18 cellular contexts compared by ENCODE assay signal in the genomic region with DNA sequence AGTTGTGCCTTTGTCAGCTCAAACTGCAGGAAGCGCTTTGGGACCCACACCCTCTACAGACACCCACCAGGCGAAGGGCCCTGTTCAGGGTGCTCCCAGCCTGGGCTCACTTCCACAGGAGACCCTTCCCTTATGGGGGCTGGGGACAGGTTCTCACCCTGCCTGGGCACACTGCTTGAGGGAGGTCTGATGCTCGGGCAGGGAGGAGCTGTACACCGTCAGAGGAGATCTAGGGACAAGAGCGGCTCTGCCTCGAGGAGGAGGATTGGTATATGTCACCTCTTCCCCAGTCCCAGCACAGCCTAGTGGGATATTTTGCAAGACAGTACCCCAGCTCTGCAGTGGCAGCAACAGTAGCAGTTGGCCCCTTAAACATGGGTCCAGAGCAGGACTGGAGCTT. TPM values are rescaled to one million over a fixed set of nuclear protein-coding genes. Genes with fewer than 3 reads are reported as not detected.
DNase-seq lines count a peak whose midpoint lies in the region; ATAC-seq and TF ChIP-seq lines count a peak whose summit lies in the region.
"Had no signal": no experiment of that assay in that cellular context is flagged by ENCODE, and none has a peak within 500 bp of the region (broad histone marks: within the 10 kb centered on the region; RNA-seq: fewer than 3 reads in every experiment).

No MANE protein-coding gene starts in this region.

- DNase-seq in T-helper 1 cell = no peak
- DNase-seq in HCT116 (ENCODE audit: low read depth, low spot score) = no peak
- no peak for DNase-seq in naive thymus-derived CD4-positive, alpha-beta T cell
- DNase-seq in upper lobe of right lung = no peak
- no peak for DNase-seq in NCI-H774 (lab: John Stamatoyannopoulos, UW)
- DNase-seq: CD8-positive, alpha-beta T cell; COR-L47; DMS153; GF-D8; H7 had no signal

- H3K79me2 ChIP-seq in HCT116 (ENCODE audit: insufficient read depth, low read length) = no peaks in the 10 kb centered on the region

- peak overlapping the region; percentile 28; the same call in 1 of the 2 replicates for H3K4me2 ChIP-seq in HCT116 (ENCODE audit: low read length)

- H3K36me3 ChIP-seq in HCT116 (ENCODE audit: control insufficient read depth in 1 of 2, insufficient read depth in 2 of 2, low read length in 2 of 2) (no peaks in the 10 kb centered on the region), upper lobe of right lung (no peaks in the 10 kb centered on the region)
- no peaks in the 10 kb centered on the region for H3K36me3 ChIP-seq in naive thymus-derived CD4-positive, alpha-beta T cell (ENCODE audit: control insufficient read depth in 2 of 3, insufficient read depth in 3 of 3, low read length in 3 of 3)

- ATAC-seq in HCT116 (0 out of 2 replicates have a peak, but pooled peaks have one; percentile 34), upper lobe of right lung (peak; percentile 18), GM21360 (IDR thresholded peaks at IDR 0.05; ENCODE audit: unreplicated experiment) (no peak)
- ATAC-seq in naive thymus-derived CD4-positive, alpha-beta T cell = peak; percentile 26
- ATAC-seq: CD8-positive, alpha-beta T cell had no signal

- CTCF ChIA-PET in HCT116 (lab: Charles Lee) = interaction anchor here (1.4 kb wide), 1 partner anchor 19 kb away, joined by 4 read pairs; no protein-coding TSS in a partner anchor
- CTCF ChIA-PET in naive thymus-derived CD4-positive, alpha-beta T cell (lab: Charles Lee) = interaction anchor here (1.9 kb wide), 1 partner anchor 19 kb away, joined by 6 read pairs; no protein-coding TSS in a partner anchor

- H3K27ac ChIP-seq in HCT116 (ENCODE audit: low read depth, low read length) (no peak overlapping the region), upper lobe of right lung (no peak overlapping the region)
- H3K27ac ChIP-seq in naive thymus-derived CD4-positive, alpha-beta T cell (ENCODE audit: low read depth, low read length) = no peak overlapping the region
- H3K27ac ChIP-seq: 22Rv1 had no signal

- H3K9me3 Mint-ChIP-seq in T-helper 1 cell treated with Interleukin-12 subunit alpha and Interleukin-12 subunit beta and Interleukin-4 antibody, amounts not matched to agents 30 μg/mL and 1 μg/mL, for 36 hours = peaks cover 19% of the 10 kb centered on the region
- peaks cover 6 to 25% (median 13%) of the 10 kb centered on the region in 11 donors for H3K9me3 Mint-ChIP-seq in naive thymus-derived CD4-positive, alpha-beta T cell

- H3K27me3 ChIP-seq in HCT116 (ENCODE audit: insufficient read depth, low read length) (no peaks in the 10 kb centered on the region), upper lobe of right lung (peaks cover 5% of the 10 kb centered on the region)
- no peaks in the 10 kb centered on the region for H3K27me3 ChIP-seq in naive thymus-derived CD4-positive, alpha-beta T cell (ENCODE audit: control insufficient read depth in 2 of 2, insufficient read depth in 2 of 2, low read length in 2 of 2)

- H3K9me2 ChIP-seq in HCT116 (ENCODE audit: insufficient read depth) = no peaks in the 10 kb centered on the region

- TF ChIP-seq CTCF in HCT116 (IDR thresholded peaks at IDR 0.05 in 2 of 3, conservative IDR thresholded peaks at IDR 0.05 in 1 of 3; ENCODE audit: borderline replicate concordance in 1 of 3, insufficient read depth in 1 of 3, low read depth in 2 of 3, low read length in 2 of 3) (no peak), upper lobe of right lung (IDR thresholded peaks at IDR 0.05) (no peak)

- POLR2A ChIA-PET in HCT116 (lab: Charles Lee) = no interaction called here
- POLR2A ChIA-PET in naive thymus-derived CD4-positive, alpha-beta T cell (lab: Charles Lee) = interaction anchor here (1.2 kb wide), 1 partner anchor 19 kb away, joined by 3 read pairs; no protein-coding TSS in a partner anchor

- H3K4me3 ChIP-seq in HCT116 (replicated peaks in 1 of 2; ENCODE audit: low read depth in 1 of 2, low read length in 2 of 2) (no peak overlapping the region), upper lobe of right lung (no peak overlapping the region)
- H3K4me3 ChIP-seq in naive thymus-derived CD4-positive, alpha-beta T cell (ENCODE audit: low read length) = no peak overlapping the region

- peaks cover 2 to 13% of the 10 kb centered on the region in 2 experiments; a peak in 3 of 4 replicates for H3K4me1 ChIP-seq in HCT116 (ENCODE audit: control insufficient read depth in 1 of 2, insufficient read depth in 2 of 2, low read length in 2 of 2)
- peaks cover 0 to 4% of the 10 kb centered on the region in 2 donors for H3K4me1 ChIP-seq in naive thymus-derived CD4-positive, alpha-beta T cell (ENCODE audit: control insufficient read depth in 2 of 2, insufficient read depth in 2 of 2, low read length in 2 of 2)
- no peaks in the 10 kb centered on the region for H3K4me1 ChIP-seq in upper lobe of right lung

- no peaks in the 10 kb centered on the region for H3K9me3 ChIP-seq in HCT116 (ENCODE audit: control insufficient read depth in 1 of 2, insufficient read depth in 1 of 2, low read depth in 1 of 2, low read length in 2 of 2)
- H3K9me3 ChIP-seq in naive thymus-derived CD4-positive, alpha-beta T cell (ENCODE audit: control insufficient read depth in 2 of 3, low read length in 3 of 3) = peaks cover 0 to 3% (median under 1%) of the 10 kb centered on the region in 3 experiments
- H3K9me3 ChIP-seq in upper lobe of right lung = no peaks in the 10 kb centered on the region

- no peak for TF ChIP-seq POLR2A in HCT116 (IDR thresholded peaks at IDR 0.05; ENCODE audit: borderline replicate concordance, extremely low read depth, insufficient read depth, insufficient read length)

- H3K36me3 Mint-ChIP-seq in T-helper 1 cell treated with Interleukin-12 subunit alpha and Interleukin-12 subunit beta and Interleukin-4 antibody, amounts not matched to agents 30 μg/mL and 1 μg/mL, for 36 hours (ENCODE audit: low read depth) = peaks cover 8% of the 10 kb centered on the region
- H3K36me3 Mint-ChIP-seq in naive thymus-derived CD4-positive, alpha-beta T cell = peaks cover 8 to 15% (median 12%) of the 10 kb centered on the region in 5 donors
- H3K36me3 Mint-ChIP-seq: CD14-positive monocyte; CD8-positive, alpha-beta T cell had no signal

- intact Hi-C loops in HCT116 (cut with micrococcal nuclease) (no loop called here), upper lobe of right lung (cut with DNase I) (no loop called here)
- intact Hi-C loops in naive thymus-derived CD4-positive, alpha-beta T cell (cut with micrococcal nuclease) = no loop called here

- H3K4me3 Mint-ChIP-seq in T-helper 1 cell treated with Interleukin-12 subunit alpha and Interleukin-12 subunit beta and Interleukin-4 antibody, amounts not matched to agents 30 μg/mL and 1 μg/mL, for 36 hours = no peak overlapping the region
- no peak overlapping the region for H3K4me3 Mint-ChIP-seq in naive thymus-derived CD4-positive, alpha-beta T cell
- H3K4me3 Mint-ChIP-seq: CD14-positive monocyte; CD8-positive, alpha-beta T cell; IgD-negative memory B cell had no signal

- no peaks in the 10 kb centered on the region for H4K20me1 ChIP-seq in HCT116 (ENCODE audit: insufficient read depth)

- peaks cover 3% of the 10 kb centered on the region for H3K4me1 Mint-ChIP-seq in T-helper 1 cell treated with Interleukin-12 subunit alpha and Interleukin-12 subunit beta and Interleukin-4 antibody, amounts not matched to agents 30 μg/mL and 1 μg/mL, for 36 hours (ENCODE audit: low read depth)
- H3K4me1 Mint-ChIP-seq in naive thymus-derived CD4-positive, alpha-beta T cell = peaks cover 7 to 24% (median 17%) of the 10 kb centered on the region in 7 donors
- H3K4me1 Mint-ChIP-seq: IgD-negative memory B cell had no signal

- RAD21 ChIA-PET in HCT116 (lab: Charles Lee; ENCODE audit: low non-redundant PET in 1 of 2, low total read pairs in 2 of 2, uncharacterized antibody in 2 of 2, unreplicated experiment in 2 of 2) = no interaction called here

- no peak for TF ChIP-seq RAD21 in HCT116 (IDR thresholded peaks at IDR 0.05; ENCODE audit: low read depth)

- no TSS peak for BruUV-seq in HCT116 (replicated peaks; lab: Mats Ljungman, UMichigan)

- no peak overlapping the region for H3K9ac ChIP-seq in HCT116 (ENCODE audit: low read length)

- H3K27me3 Mint-ChIP-seq in T-helper 1 cell treated with Interleukin-12 subunit alpha and Interleukin-12 subunit beta and Interleukin-4 antibody, amounts not matched to agents 30 μg/mL and 1 μg/mL, for 36 hours (ENCODE audit: low read depth) = peaks cover 6% of the 10 kb centered on the region
- H3K27me3 Mint-ChIP-seq in naive thymus-derived CD4-positive, alpha-beta T cell = peaks cover 0 to 4% (median 0%) of the 10 kb centered on the region in 5 donors

- H2AFZ ChIP-seq in HCT116 (ENCODE audit: low read depth, low read length, poor library complexity, severe bottlenecking) = no peak overlapping the region

- peak overlapping the region; percentile 41 for H3K27ac Mint-ChIP-seq in T-helper 1 cell treated with Interleukin-12 subunit alpha and Interleukin-12 subunit beta and Interleukin-4 antibody, amounts not matched to agents 30 μg/mL and 1 μg/mL, for 36 hours
- H3K27ac Mint-ChIP-seq in naive thymus-derived CD4-positive, alpha-beta T cell = no peak overlapping the region
- H3K27ac Mint-ChIP-seq: CD8-positive, alpha-beta T cell; IgD-negative memory B cell had no signal

TF ChIP-seq in HCT116, 20 proteins besides CTCF, POLR2A, EP300 and RAD21 (continues in another document):
- TF ChIP-seq POLR2AphosphoS5 (IDR thresholded peaks at IDR 0.05; ENCODE audit: low read depth, low read length) (no peak), SRF (IDR thresholded peaks at IDR 0.05; ENCODE audit: low read depth) (no peak), EGR1 (IDR thresholded peaks at IDR 0.05; ENCODE audit: low read depth) (no peak), EZH2 (IDR thresholded peaks at IDR 0.05) (no peak)
- TF ChIP-seq, protein P1, sequence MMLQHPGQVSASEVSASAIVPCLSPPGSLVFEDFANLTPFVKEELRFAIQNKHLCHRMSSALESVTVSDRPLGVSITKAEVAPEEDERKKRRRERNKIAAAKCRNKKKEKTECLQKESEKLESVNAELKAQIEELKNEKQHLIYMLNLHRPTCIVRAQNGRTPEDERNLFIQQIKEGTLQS (IDR thresholded peaks at IDR 0.05) = no peak

RNA-seq across cellular contexts. Expression of a gene that starts 26.9 kb away (rescaled TPM):
- not detected for total RNA-seq in HCT116 (2021; ENCODE audit: unreplicated experiment)
- polyA plus RNA-seq in HCT116 (2012) = not detected in 2 replicates
- total RNA-seq in naive thymus-derived CD4-positive, alpha-beta T cell = under 1 TPM in 1 of 5 experiments, not detected in 4; 0.15 TPM
- polyA plus RNA-seq in naive thymus-derived CD4-positive, alpha-beta T cell = not detected
- total RNA-seq in upper lobe of right lung = not detected
- total RNA-seq: A673; CD8-positive, alpha-beta T cell; HT1080 had no signal
- polyA plus RNA-seq: BJ, CD14-positive monocyte, IgD-negative memory B cell had no signal
